25 cellular contexts compared by ENCODE assay signal in genomic region chr12:123010681-123011080, GRCh38.
"Had no signal": no experiment of that assay in that cellular context is flagged by ENCODE, and none has a peak within 500 bp of the region (broad histone marks: within the 10 kb centered on the region; RNA-seq: fewer than 3 reads in every experiment).

No MANE protein-coding gene starts in this region.

- H3K36me3 ChIP-seq: brain microvascular endothelial cell, cardiac muscle cell, SJSA1 had no signal

- H3K9me3 ChIP-seq: SJSA1 had no signal

- H3K4me3 Mint-ChIP-seq: activated CD8-positive, alpha-beta T cell treated with anti-CD3 and anti-CD28 coated beads, Interleukin-2, amount 10 ng/mL, durations not matched to agents 7 days and 5 days; activated naive CD4-positive, alpha-beta T cell treated with anti-CD3 and anti-CD28 coated beads for 36 hours; activated naive CD8-positive, alpha-beta T cell; IgD-negative memory B cell; T-helper 1 cell treated with Interleukin-12 subunit alpha and Interleukin-12 subunit beta and Interleukin-4 antibody, amounts not matched to agents 30 μg/mL and 1 μg/mL, for 36 hours had no signal

- H3K27me3 ChIP-seq: brain microvascular endothelial cell, cardiac muscle cell, SJSA1 had no signal

- H3K4me3 ChIP-seq: cardiac muscle cell, SJSA1 had no signal

- H3K9me3 Mint-ChIP-seq: activated naive CD4-positive, alpha-beta T cell treated with anti-CD3 and anti-CD28 coated beads for 36 hours; IgD-negative memory B cell; T-helper 1 cell treated with Interleukin-12 subunit alpha and Interleukin-12 subunit beta and Interleukin-4 antibody, amounts not matched to agents 30 μg/mL and 1 μg/mL, for 36 hours had no signal

- H3K27me3 Mint-ChIP-seq: activated naive CD8-positive, alpha-beta T cell had no signal

- H3K27ac Mint-ChIP-seq: activated CD8-positive, alpha-beta T cell treated with anti-CD3 and anti-CD28 coated beads, Interleukin-2, amount 10 ng/mL, durations not matched to agents 7 days and 5 days; activated naive CD4-positive, alpha-beta T cell treated with anti-CD3 and anti-CD28 coated beads for 36 hours; activated naive CD8-positive, alpha-beta T cell; IgD-negative memory B cell; T-helper 1 cell treated with Interleukin-12 subunit alpha and Interleukin-12 subunit beta and Interleukin-4 antibody, amounts not matched to agents 30 μg/mL and 1 μg/mL, for 36 hours had no signal

- H3K4me1 ChIP-seq: SJSA1 had no signal

- DNase-seq: activated CD4-positive, alpha-beta T cell treated with anti-CD3 and anti-CD28 coated beads for 4 hours; activated CD8-positive, alpha-beta memory T cell treated with anti-CD3 and anti-CD28 coated beads, Interleukin-2, amount 50 U/mL, for 48 hours; activated CD8-positive, alpha-beta T cell treated with anti-CD3 and anti-CD28 coated beads, Interleukin-2, amount 10 ng/mL, durations not matched to agents 7 days and 5 days; activated effector memory CD4-positive, alpha-beta T cell treated with anti-CD3 and anti-CD28 coated beads, Interleukin-2, amount 50 U/mL, for 16 hours; activated naive CD4-positive, alpha-beta T cell treated with anti-CD3 and anti-CD28 coated beads for 36 hours; activated T-cell treated with anti-CD3 and anti-CD28 coated beads, Interleukin-2, amount 50 U/mL, for 1 hour; amygdala; brain microvascular endothelial cell; MV-4-11; NCI-H1092 treated with DMSO at 0.1 percent for 48 hours; NCI-H1436; NCI-H1694 treated with DMSO at 0.1 percent for 48 hours; NCI-H2029 treated with DMSO at 0.1 percent for 48 hours; NCI-H345; NCI-H510A treated with DMSO at 0.1 percent for 48 hours; NCI-H69; NK-92 treated with Interleukin-12 subunit alpha and Interleukin-12 subunit beta, amount 100 ng/mL, for 24 hours; SHP77 had no signal

- ATAC-seq: activated CD4-positive, CD25-positive, alpha-beta regulatory T cell treated with anti-CD3 and anti-CD28 coated beads, Interleukin-2, amount 50 U/mL, for 24 hours; activated CD8-positive, alpha-beta T cell treated with anti-CD3 and anti-CD28 coated beads, Interleukin-2, amount 10 ng/mL, durations not matched to agents 7 days and 5 days had no signal

- H3K27ac ChIP-seq: brain microvascular endothelial cell, cardiac muscle cell, KMS-11, SJSA1 had no signal
